Comparison of ENCODE assay signal across 26 cellular contexts in genomic region chr19:1610579-1610978, GRCh38.
"Had no signal": no experiment of that assay in that cellular context is flagged by ENCODE, and none has a peak within 500 bp of the region (broad histone marks: within the 10 kb centered on the region; RNA-seq: fewer than 3 reads in every experiment).

No MANE protein-coding gene starts in this region.

- H3K9me3 ChIP-seq: body of pancreas, lower lobe of right lung, right lobe of liver, stomach, vagina had no signal

- H3K27me3 Mint-ChIP-seq: activated CD4-positive, alpha-beta memory T cell treated with anti-CD3 and anti-CD28 coated beads, Interleukin-2, amount 10 ng/mL, durations not matched to agents 7 days and 5 days; activated CD4-positive, alpha-beta T cell treated with anti-CD3 and anti-CD28 coated beads for 36 hours; natural killer cell treated with Interleukin-12 subunit alpha and Interleukin-12 subunit beta and Interleukin-15 and Interleukin-18, amount 100 ng/mL, for 72 hours had no signal

- H3K9me3 Mint-ChIP-seq: activated CD4-positive, alpha-beta memory T cell treated with anti-CD3 and anti-CD28 coated beads, Interleukin-2, amount 10 ng/mL, durations not matched to agents 7 days and 5 days; activated naive CD4-positive, alpha-beta T cell treated with anti-CD3 and anti-CD28 coated beads, Interleukin-2, amount 50 U/mL, for 72 hours; activated T-helper 1 cell treated with anti-CD3 and anti-CD28 coated beads, Interleukin-12 subunit alpha, Interleukin-12 subunit beta, Interleukin-2, Interleukin-4 antibody, amounts not matched to agents 30 ng/mL and 10 ng/mL and 1 ng/mL, durations not matched to agents 14 hours and 24 hours and 36 hours; endodermal cell; natural killer cell treated with Interleukin-12 subunit alpha and Interleukin-12 subunit beta and Interleukin-15 and Interleukin-18, amount 100 ng/mL, for 72 hours; stimulated activated effector memory CD8-positive, alpha-beta T cell treated with anti-CD3 and anti-CD28 coated beads, Interleukin-12 subunit alpha, Interleukin-12 subunit beta, amount 100 ng/mL, for 72 hours; T-helper 2 cell treated with Interferon-gamma antibody and Interleukin-4, amounts not matched to agents 5 μg/mL and 100 μg/mL, for 36 hours; WTC11 had no signal

- H3K4me3 Mint-ChIP-seq: activated CD4-positive, alpha-beta memory T cell treated with anti-CD3 and anti-CD28 coated beads, Interleukin-2, amount 10 ng/mL, durations not matched to agents 7 days and 5 days; activated CD4-positive, alpha-beta T cell treated with anti-CD3 and anti-CD28 coated beads for 36 hours; activated T-helper 1 cell treated with anti-CD3 and anti-CD28 coated beads, Interleukin-12 subunit alpha, Interleukin-12 subunit beta, Interleukin-2, Interleukin-4 antibody, amounts not matched to agents 30 ng/mL and 10 ng/mL and 1 ng/mL, durations not matched to agents 14 hours and 24 hours and 36 hours; endodermal cell; natural killer cell treated with Interleukin-12 subunit alpha and Interleukin-12 subunit beta and Interleukin-15 and Interleukin-18, amount 100 ng/mL, for 72 hours; stimulated activated effector memory CD8-positive, alpha-beta T cell treated with anti-CD3 and anti-CD28 coated beads, Interleukin-12 subunit alpha, Interleukin-12 subunit beta, amount 100 ng/mL, for 72 hours; T-helper 2 cell treated with Interferon-gamma antibody and Interleukin-4, amounts not matched to agents 5 μg/mL and 100 μg/mL, for 36 hours; WTC11 had no signal

- DNase-seq: activated CD4-positive, alpha-beta memory T cell treated with anti-CD3 and anti-CD28 coated beads, Interleukin-2, amount 10 ng/mL, durations not matched to agents 7 days and 5 days; activated CD4-positive, alpha-beta T cell treated with anti-CD3 and anti-CD28 coated beads for 36 hours; activated gamma-delta T cell treated with Interleukin-2 at 50 U/mL for 16 hours; activated T-cell treated with anti-CD3 and anti-CD28 coated beads for 4 hours; amygdala; body of pancreas; endodermal cell; foreskin fibroblast; glutamatergic neuron; hypothalamus; lower lobe of right lung; small intestine; stimulated activated CD4-positive, alpha-beta T cell treated with anti-CD3 and anti-CD28 coated beads, Interleukin-15, amount 100 ng/mL, for 24 hours; stimulated activated CD4-positive, alpha-beta T cell treated with anti-CD3 and anti-CD28 coated beads, Interleukin-2, amount 100 ng/mL, for 48 hours; stomach; trophoblast cell had no signal

- H3K27me3 ChIP-seq: body of pancreas, right lobe of liver, stomach, vagina had no signal

- H3K4me3 ChIP-seq: body of pancreas, lower lobe of right lung, right lobe of liver, stomach, vagina had no signal

- ATAC-seq: activated CD4-positive, alpha-beta T cell treated with anti-CD3 and anti-CD28 coated beads for 36 hours; activated naive CD4-positive, alpha-beta T cell treated with anti-CD3 and anti-CD28 coated beads, Interleukin-2, amount 50 U/mL, for 72 hours; body of pancreas; lower lobe of right lung; natural killer cell treated with Interleukin-12 subunit alpha and Interleukin-12 subunit beta and Interleukin-15 and Interleukin-18, amount 100 ng/mL, for 72 hours; right lobe of liver; stimulated activated effector memory CD8-positive, alpha-beta T cell treated with anti-CD3 and anti-CD28 coated beads, Interleukin-12 subunit alpha, Interleukin-12 subunit beta, amount 100 ng/mL, for 72 hours; WTC11 had no signal

- H3K27ac ChIP-seq: body of pancreas, epithelial cell of prostate, lower lobe of right lung, parathyroid adenoma, right lobe of liver, stomach, vagina had no signal

- H3K27ac Mint-ChIP-seq: activated CD4-positive, alpha-beta memory T cell treated with anti-CD3 and anti-CD28 coated beads, Interleukin-2, amount 10 ng/mL, durations not matched to agents 7 days and 5 days; activated CD4-positive, alpha-beta T cell treated with anti-CD3 and anti-CD28 coated beads for 36 hours; activated T-helper 1 cell treated with anti-CD3 and anti-CD28 coated beads, Interleukin-12 subunit alpha, Interleukin-12 subunit beta, Interleukin-2, Interleukin-4 antibody, amounts not matched to agents 30 ng/mL and 10 ng/mL and 1 ng/mL, durations not matched to agents 14 hours and 24 hours and 36 hours; endodermal cell; natural killer cell treated with Interleukin-12 subunit alpha and Interleukin-12 subunit beta and Interleukin-15 and Interleukin-18, amount 100 ng/mL, for 72 hours; stimulated activated effector memory CD8-positive, alpha-beta T cell treated with anti-CD3 and anti-CD28 coated beads, Interleukin-12 subunit alpha, Interleukin-12 subunit beta, amount 100 ng/mL, for 72 hours; T-helper 2 cell treated with Interferon-gamma antibody and Interleukin-4, amounts not matched to agents 5 μg/mL and 100 μg/mL, for 36 hours; WTC11 had no signal

- H3K36me3 Mint-ChIP-seq: natural killer cell treated with Interleukin-12 subunit alpha and Interleukin-12 subunit beta and Interleukin-15 and Interleukin-18, amount 100 ng/mL, for 72 hours had no signal
